Comparison of ENCODE assay signal across 24 cellular contexts in genomic region chr1:35661474-35661795, GRCh38.
"Had no signal": no experiment of that assay in that cellular context is flagged by ENCODE, and none has a peak within 500 bp of the region (broad histone marks: within the 10 kb centered on the region; RNA-seq: fewer than 3 reads in every experiment).

No MANE protein-coding gene starts in this region.

- H3K9me3 ChIP-seq: colonic mucosa, esophagus squamous epithelium, gastrocnemius medialis, heart right ventricle, left ventricle myocardium inferior, lower lobe of right lung, mucosa of descending colon had no signal

- FAIRE-seq: endometrium, islet of Langerhans, kidney had no signal

- H3K27ac Mint-ChIP-seq: dendritic cell treated with granulocyte-macrophage colony-stimulating factor and Interleukin-4, amounts not matched to agents 40 ng/mL and 50 ng/mL, for 4 days; effector memory CD8-positive, alpha-beta T cell; endodermal cell; mesothelial cell of epicardium had no signal

- H3K4me1 ChIP-seq: colonic mucosa, esophagus squamous epithelium, gastrocnemius medialis, heart right ventricle, left ventricle myocardium inferior, lower lobe of right lung had no signal

- ATAC-seq: effector memory CD8-positive, alpha-beta T cell; esophagus mucosa; gastrocnemius medialis; heart right ventricle; left colon; lower lobe of right lung; mucosa of descending colon had no signal

- H3K27ac ChIP-seq: colonic mucosa, epithelial cell of prostate, esophagus squamous epithelium, gastrocnemius medialis, heart right ventricle, left ventricle myocardium inferior, lower lobe of right lung had no signal

- DNase-seq: cerebellar nuclear complex; colonic mucosa; cortex of kidney; effector CD8-positive, alpha-beta T cell; effector memory CD8-positive, alpha-beta T cell; esophagus squamous epithelium; foreskin melanocyte; gastrocnemius medialis; glutamatergic neuron; head of caudate nucleus; heart right ventricle; hippocampal formation; kidney; left colon; left ventricle myocardium inferior; lower lobe of right lung had no signal

- H3K36me3 ChIP-seq: colonic mucosa, esophagus squamous epithelium, gastrocnemius medialis, heart right ventricle, left ventricle myocardium inferior, lower lobe of right lung had no signal

- H3K27me3 ChIP-seq: colonic mucosa, gastrocnemius medialis had no signal

- H3K4me3 Mint-ChIP-seq: dendritic cell treated with granulocyte-macrophage colony-stimulating factor and Interleukin-4, amounts not matched to agents 40 ng/mL and 50 ng/mL, for 4 days; effector memory CD8-positive, alpha-beta T cell; endodermal cell; mesothelial cell of epicardium had no signal

- H3K9me3 Mint-ChIP-seq: dendritic cell treated with granulocyte-macrophage colony-stimulating factor and Interleukin-4, amounts not matched to agents 40 ng/mL and 50 ng/mL, for 4 days; endodermal cell; mesothelial cell of epicardium had no signal

- H3K4me3 ChIP-seq: colonic mucosa, esophagus squamous epithelium, gastrocnemius medialis, heart right ventricle, left ventricle myocardium inferior, lower lobe of right lung, mucosa of descending colon had no signal

- H3K36me3 Mint-ChIP-seq: mesothelial cell of epicardium had no signal

- H3K4me1 Mint-ChIP-seq: endodermal cell, mesothelial cell of epicardium had no signal
